9 cellular contexts compared by ENCODE assay signal in genomic region chr17:50708050-50709000, GRCh38. TPM values are rescaled to one million over a fixed set of nuclear protein-coding genes. Genes with fewer than 3 reads are reported as not detected.
DNase-seq lines count a peak whose midpoint lies in the region; ATAC-seq, FAIRE-seq and TF ChIP-seq lines count a peak whose summit lies in the region.
"Had no signal": no experiment of that assay in that cellular context is flagged by ENCODE, and none has a peak within 500 bp of the region (broad histone marks: within the 10 kb centered on the region; RNA-seq: fewer than 3 reads in every experiment).

No MANE protein-coding gene starts in this region.

- peaks cover 30% of the 10 kb centered on the region for H3K36me3 Mint-ChIP-seq in brain

- peak; percentile 72 for DNase-seq in SIG-M5 treated with dmso at 0.1 percent for 504 hours (lab: John Stamatoyannopoulos, UW; ENCODE audit: unreplicated experiment)
- DNase-seq in SIG-M5 (lab: John Stamatoyannopoulos, UW) = no peak
- DNase-seq in NCI-H446 treated with DMSO at 0.1 percent for 48 hours (lab: John Stamatoyannopoulos, UW) = peak; percentile 30
- no peak for DNase-seq in kidney
- DNase-seq in stimulated activated naive CD8-positive, alpha-beta T cell treated with anti-CD3 and anti-CD28 coated beads, Interleukin-15, amount 100 ng/mL, for 72 hours = no peak
- no peak for DNase-seq in GM19238 (ENCODE audit: insufficient read length, low spot score)

- intact Hi-C loops in kidney (cut with DNase I) = no loop called here

- no peak for TF ChIP-seq CTCF in brain (conservative IDR thresholded peaks at IDR 0.05)
- no peak for TF ChIP-seq CTCF in kidney (IDR thresholded peaks at IDR 0.05; ENCODE audit: borderline replicate concordance, extremely low read depth, insufficient read depth)

- no peaks in the 10 kb centered on the region for H3K9me3 ChIP-seq in kidney (ENCODE audit: control insufficient read depth in 1 of 2, low read length in 2 of 2)

- H3K9me3 Mint-ChIP-seq in brain = peaks cover 0 to 2% (median 0%) of the 10 kb centered on the region in 5 experiments
- H3K9me3 Mint-ChIP-seq in stimulated activated naive CD8-positive, alpha-beta T cell treated with anti-CD3 and anti-CD28 coated beads, Interleukin-15, amount 100 ng/mL, for 72 hours = no peaks in the 10 kb centered on the region

- H3K4me1 Mint-ChIP-seq in brain = peaks cover 61% of the 10 kb centered on the region
- peaks cover 40% of the 10 kb centered on the region for H3K4me1 Mint-ChIP-seq in stimulated activated naive CD8-positive, alpha-beta T cell treated with anti-CD3 and anti-CD28 coated beads, Interleukin-15, amount 100 ng/mL, for 72 hours

- H3K9ac ChIP-seq in kidney (ENCODE audit: low read length in 2 of 2) = peak overlapping the region; percentile 86 to 98

- peaks cover 0 to under 1% of the 10 kb centered on the region in 2 donors for H3K36me3 ChIP-seq in kidney (ENCODE audit: control insufficient read depth in 1 of 2, insufficient read depth in 2 of 2, low read length in 2 of 2)

- H3K27me3 Mint-ChIP-seq in brain = no peaks in the 10 kb centered on the region
- H3K27me3 Mint-ChIP-seq in stimulated activated naive CD8-positive, alpha-beta T cell treated with anti-CD3 and anti-CD28 coated beads, Interleukin-15, amount 100 ng/mL, for 72 hours = no peaks in the 10 kb centered on the region

- H3K27ac Mint-ChIP-seq in brain = peak overlapping the region; percentile 97 to 99 (median 99)
- H3K27ac Mint-ChIP-seq in stimulated activated naive CD8-positive, alpha-beta T cell treated with anti-CD3 and anti-CD28 coated beads, Interleukin-15, amount 100 ng/mL, for 72 hours = peak overlapping the region; percentile 97

- H3K4me3 ChIP-seq in kidney (ENCODE audit: low read length in 2 of 2) = peak overlapping the region; percentile 73 to 94

- ATAC-seq in stimulated activated naive CD8-positive, alpha-beta T cell treated with anti-CD3 and anti-CD28 coated beads, Interleukin-15, amount 100 ng/mL, for 72 hours = no peak
- ATAC-seq in GM18517 (IDR thresholded peaks at IDR 0.05; ENCODE audit: unreplicated experiment) = no peak

- peak overlapping the region; percentile 87 to 100 for H3K27ac ChIP-seq in kidney (ENCODE audit: low read depth in 2 of 2, low read length in 2 of 2)

- H3K4me3 Mint-ChIP-seq in brain = peak overlapping the region; percentile 84 to 98 (median 89)
- peak overlapping the region; percentile 90 to 95 for H3K4me3 Mint-ChIP-seq in stimulated activated naive CD8-positive, alpha-beta T cell treated with anti-CD3 and anti-CD28 coated beads, Interleukin-15, amount 100 ng/mL, for 72 hours

- peaks cover 12 to 16% of the 10 kb centered on the region in 2 donors for H3K4me1 ChIP-seq in kidney (ENCODE audit: control insufficient read depth in 1 of 2, insufficient read depth in 1 of 2, low read depth in 1 of 2, low read length in 2 of 2)

- no peak for FAIRE-seq in kidney (lab: Jason Lieb, UNC)

RNA-seq across cellular contexts. Expression of gene ANKRD40, which starts 0.6 kb away (rescaled TPM):
- polyA plus RNA-seq in brain (ENCODE audit: insufficient read depth, low read depth, low replicate concordance) (49.0 TPM), kidney (ENCODE audit: insufficient read depth, low read depth, low replicate concordance) (15.8 TPM)
- total RNA-seq in kidney = 37.6 TPM

RNA-seq across cellular contexts. Expression of gene LUC7L3, which starts 11.1 kb away (rescaled TPM):
- polyA plus RNA-seq in brain (ENCODE audit: insufficient read depth, low read depth, low replicate concordance) (34.1 TPM), kidney (ENCODE audit: insufficient read depth, low read depth, low replicate concordance) (74.3 TPM)
- 91.9 TPM for total RNA-seq in kidney

RNA-seq across cellular contexts. Expression of gene ANKRD40CL, which starts 59.0 kb away (rescaled TPM):
- polyA plus RNA-seq in brain (ENCODE audit: insufficient read depth, low read depth, low replicate concordance) (not detected), kidney (ENCODE audit: insufficient read depth, low read depth, low replicate concordance) (not detected)
- not detected for total RNA-seq in kidney
- total RNA-seq: dermis microvascular lymphatic vessel endothelial cell had no signal

Comparison
In these comparisons a context has a peak if more than half of its experiments do, and no peak if none do; other contexts are left out.
1. DNase-seq: peak in SIG-M5 treated with dmso at 0.1 percent for 504 hours (single experiment) and NCI-H446 treated with DMSO at 0.1 percent for 48 hours (single experiment); none in SIG-M5 (single experiment), kidney (single experiment), stimulated activated naive CD8-positive, alpha-beta T cell treated with anti-CD3 and anti-CD28 coated beads, Interleukin-15, amount 100 ng/mL, for 72 hours (0 of 2) and GM19238 (single experiment).